ENCODE assay signal across 7 cellular contexts in the genomic region with DNA sequence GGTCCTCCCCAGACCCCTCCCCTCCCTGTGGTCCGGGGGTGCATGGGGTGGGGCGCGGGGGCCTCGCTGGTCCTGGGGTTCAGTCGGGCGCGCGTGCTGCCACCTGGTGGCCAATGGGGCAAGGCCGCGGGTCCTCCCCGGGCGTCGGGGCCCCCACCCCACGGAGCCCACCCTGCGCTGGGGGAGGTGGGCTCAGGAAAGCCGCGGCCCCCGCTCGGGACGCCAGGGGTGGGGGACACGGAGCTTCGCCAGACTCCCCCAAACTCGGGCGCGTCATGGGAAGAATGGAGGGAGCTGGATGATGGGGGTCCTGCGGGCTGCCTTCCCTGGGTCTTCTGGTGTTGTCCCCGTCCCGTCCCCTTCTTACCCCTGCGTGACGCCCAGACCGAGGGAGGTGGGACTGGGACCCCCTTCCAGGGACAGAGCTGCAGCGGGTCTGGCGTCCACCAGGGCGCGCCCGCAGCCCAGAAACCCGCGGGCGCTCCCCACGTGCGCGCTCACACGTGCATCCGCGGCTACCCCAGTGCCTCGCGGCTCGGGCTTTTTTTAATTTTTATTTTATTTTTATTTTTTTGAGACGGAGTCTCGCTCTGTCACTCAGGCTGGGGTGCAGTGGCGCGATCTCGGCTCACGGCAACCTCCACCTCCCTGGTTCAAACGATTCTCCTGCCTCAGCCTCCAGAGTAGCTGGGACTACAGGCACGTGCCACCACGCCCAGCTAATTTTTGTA. TPM values are rescaled to one million over a fixed set of nuclear protein-coding genes. Genes with fewer than 3 reads are reported as not detected.
DNase-seq lines count a peak whose midpoint lies in the region; ATAC-seq, FAIRE-seq and TF ChIP-seq lines count a peak whose summit lies in the region.

No MANE protein-coding gene starts in this region.

- no peaks in the 10 kb centered on the region for H4K20me1 ChIP-seq in OCI-LY3 (ENCODE audit: insufficient read depth, low read length)

- H3K27ac ChIP-seq in OCI-LY3 (ENCODE audit: low read length) (peak overlapping the region; percentile 35; the same call in 1 of the 2 replicates), gastrocnemius medialis (no peak overlapping the region)

- TF ChIP-seq CTCF in OCI-LY3 (IDR thresholded peaks at IDR 0.05; ENCODE audit: low read depth, low read length) (peak; percentile 87), gastrocnemius medialis (IDR thresholded peaks at IDR 0.05 in 4 of 5, conservative IDR thresholded peaks at IDR 0.05 in 1 of 5) (peak; percentile 52 to 83 (median 80))

- in situ Hi-C loops in gastrocnemius medialis (cut with MboI; ENCODE audit: low sequenced_read_pairs in 4 of 4): loop anchor here in 3 of 4 donors (5.0 to 10.0 kb wide), 3 partner anchors 125 to 130 kb away; no protein-coding TSS in a partner anchor

- H2AFZ ChIP-seq in OCI-LY3 (ENCODE audit: low read depth, low read length): peak overlapping the region; percentile 74; the same call in 1 of the 2 replicates

- ATAC-seq in gastrocnemius medialis: peak in 1 of 2 donors; percentile 30
- no peak for ATAC-seq in GM21360 (IDR thresholded peaks at IDR 0.05; ENCODE audit: unreplicated experiment)

- intact Hi-C loops in gastrocnemius medialis (cut with DNase I; ENCODE audit: low total_unique reads): loop anchor here (1.0 kb wide), 1 partner anchor 126 kb away; no protein-coding TSS in a partner anchor

- H3K4me1 ChIP-seq in OCI-LY3 (ENCODE audit: low read length) (peaks cover 28% of the 10 kb centered on the region), gastrocnemius medialis (peaks cover 0 to 10% of the 10 kb centered on the region in 2 donors)

- peak; percentile 38 for FAIRE-seq in GM12892 (lab: Jason Lieb, UNC)

- H3K4me2 ChIP-seq in OCI-LY3 (ENCODE audit: low read length): peak overlapping the region; percentile 92

- no peaks in the 10 kb centered on the region for H3K79me2 ChIP-seq in OCI-LY3 (ENCODE audit: low read length)

- peaks cover 4% of the 10 kb centered on the region; the same call in 1 of the 2 replicates for H3K27me3 ChIP-seq in OCI-LY3 (ENCODE audit: low read depth, low read length)
- peaks cover 82 to 92% (median 85%) of the 10 kb centered on the region in 3 donors for H3K27me3 ChIP-seq in gastrocnemius medialis

- H3K9ac ChIP-seq in OCI-LY3 (ENCODE audit: low read length): peak overlapping the region; percentile 77

- H3K36me3 ChIP-seq in OCI-LY3 (replicated peaks; ENCODE audit: low read depth, low read length): no peaks in the 10 kb centered on the region
- no peaks in the 10 kb centered on the region for H3K36me3 ChIP-seq in gastrocnemius medialis

- H3K9me3 ChIP-seq in OCI-LY3 (ENCODE audit: insufficient read depth, low read length) (no peaks in the 10 kb centered on the region), gastrocnemius medialis (no peaks in the 10 kb centered on the region)

- peak; percentile 72 for DNase-seq in GM12892 (ENCODE audit: insufficient read length)
- peak; percentile 33 for DNase-seq in activated effector memory CD4-positive, alpha-beta T cell treated with Interleukin-2 at 50 U/mL for 16 hours
- DNase-seq in germinal center (ENCODE audit: low spot score): peak; percentile 70
- no peak for DNase-seq in gastrocnemius medialis
- no peak for DNase-seq in NCI-H1436 treated with DMSO at 0.1 percent for 48 hours (lab: John Stamatoyannopoulos, UW)

- TF ChIP-seq POLR2A in GM12892 (IDR thresholded peaks at IDR 0.05; ENCODE audit: low read depth, low read length): no peak
- no peak for TF ChIP-seq POLR2A in gastrocnemius medialis (IDR thresholded peaks at IDR 0.05)

- peak overlapping the region; percentile 77 for H3K4me3 ChIP-seq in OCI-LY3 (ENCODE audit: low read length)
- H3K4me3 ChIP-seq in gastrocnemius medialis: no peak overlapping the region

RNA-seq across cellular contexts. Expression of gene TCF3, which starts 19.8 kb away (rescaled TPM):
- polyA plus RNA-seq in GM12892 (2012; ENCODE audit: missing spikeins): 122 TPM
- total RNA-seq in gastrocnemius medialis: 10 to 100 TPM; 22.0 to 58.6 (median 42.5) TPM

Comparison
In these comparisons a context has a peak if more than half of its experiments do, and no peak if none do; other contexts are left out.
1. DNase-seq: peak in GM12892 (single experiment), activated effector memory CD4-positive, alpha-beta T cell treated with Interleukin-2 at 50 U/mL for 16 hours (single experiment) and germinal center (single experiment); none in gastrocnemius medialis (0 of 2) and NCI-H1436 treated with DMSO at 0.1 percent for 48 hours (single experiment).